ENCODE assay signal across 8 cellular contexts in the genomic region with DNA sequence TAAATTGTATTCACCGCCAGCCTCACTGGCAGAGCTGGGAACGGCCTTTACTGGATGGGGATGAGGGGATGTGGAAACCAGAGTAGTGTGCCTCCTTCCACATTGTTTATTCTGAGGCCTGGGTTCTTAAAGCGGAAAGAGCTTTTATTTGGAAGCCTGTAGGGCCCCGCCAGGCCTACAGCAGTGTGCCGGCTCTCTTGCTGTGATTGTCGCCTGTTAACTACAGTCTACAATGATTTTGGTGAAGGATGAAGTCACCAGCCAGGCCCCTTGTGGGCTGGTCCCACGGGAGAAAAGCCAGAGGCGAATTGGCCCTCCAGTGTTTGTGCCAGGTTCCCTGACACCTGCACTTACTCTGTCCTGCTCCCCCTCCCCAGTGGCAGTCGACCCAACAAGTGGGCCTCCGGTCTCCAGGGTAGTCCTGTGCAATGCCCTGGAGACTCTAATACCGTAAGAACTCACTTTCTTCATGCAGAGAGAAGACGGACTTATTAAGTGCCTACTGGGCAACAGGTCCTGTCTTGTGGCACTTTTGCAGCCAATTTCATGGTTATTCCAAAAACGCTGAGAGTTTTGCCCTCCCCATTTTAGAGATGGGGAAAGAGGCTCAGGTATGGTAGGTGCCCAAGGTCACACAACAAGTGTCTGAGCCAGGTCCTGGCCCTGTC. TPM values are rescaled to one million over a fixed set of nuclear protein-coding genes. Genes with fewer than 3 reads are reported as not detected.
DNase-seq lines count a peak whose midpoint lies in the region; ATAC-seq, FAIRE-seq and TF ChIP-seq lines count a peak whose summit lies in the region.

No MANE protein-coding gene starts in this region.

- no peak overlapping the region for H2BK20ac ChIP-seq in IMR-90 (ENCODE audit: low read depth, low read length)

- TF ChIP-seq CTCF in A549 (IDR thresholded peaks at IDR 0.05) (no peak), IMR-90 (conservative IDR thresholded peaks at IDR 0.05; ENCODE audit: low read depth, low read length) (no peak), coronary artery (IDR thresholded peaks at IDR 0.05) (no peak), mesothelial cell of epicardium (IDR thresholded peaks at IDR 0.05; ENCODE audit: unreplicated experiment) (no peak)

- peaks cover 5% of the 10 kb centered on the region for H3K4me1 Mint-ChIP-seq in mesothelial cell of epicardium

- H2AK5ac ChIP-seq in IMR-90 (ENCODE audit: low read depth, low read length): peak overlapping the region; percentile 30

- WGBS in A549 (ENCODE audit: missing lambda C conversion rate): 64% methylated on average over 13 of the region's 13 CpGs
- 60% methylated on average over 5 of the region's 13 CpGs; no CpG with 5 or more reads in 1 of the 2 experiments for WGBS in IMR-90 (ENCODE audit: extremely low coverage in 2 of 2, insufficient read length in 1 of 2), 2 experiments

- DNase-seq in A549 (ENCODE audit: low read depth in 1 of 2, low spot score in 1 of 2): no peak
- DNase-seq in IMR-90: peak; percentile 46
- no peak for DNase-seq in coronary artery (ENCODE audit: low spot score)
- no peak for DNase-seq in mesothelial cell of epicardium (ENCODE audit: low spot score in 2 of 2, unreplicated experiment in 2 of 2)
- DNase-seq in hypothalamus (lab: John Stamatoyannopoulos, UW): no peak
- no peak for DNase-seq in HK-2 (ENCODE audit: unreplicated experiment)
- no peak for DNase-seq in SIG-M5 (lab: John Stamatoyannopoulos, UW)

- no peak for TF ChIP-seq EP300 in A549 (IDR thresholded peaks at IDR 0.05)

- CTCF ChIA-PET in A549 (lab: Yijun Ruan, JAX): interaction anchor here (1.3 to 2.9 kb wide), 3 partner anchors 11 to 170 kb away, joined by 3 to 10 read pairs (median 5); no protein-coding TSS in a partner anchor
- CTCF ChIA-PET in IMR-90 (lab: Yijun Ruan, JAX): no interaction called here

- H3K18ac ChIP-seq in IMR-90 (ENCODE audit: low read depth, low read length): peak overlapping the region; percentile 57

- H3K4me3 ChIP-seq in A549 (peak overlapping the region; percentile 83), IMR-90 (ENCODE audit: insufficient read depth, low read depth, low read length) (peak overlapping the region; percentile 80), coronary artery (peak overlapping the region; percentile 94)

- peak overlapping the region; percentile 95 for H3K14ac ChIP-seq in IMR-90 (replicated peaks; ENCODE audit: low read depth, low read length)

- in situ Hi-C loops in IMR-90 (cut with MboI; ENCODE audit: low sequenced_read_pairs): loop anchor here (10.0 kb wide), 1 partner anchor 123 kb away; no protein-coding TSS in a partner anchor

- H2AK9ac ChIP-seq in IMR-90 (replicated peaks; ENCODE audit: low read depth, low read length, poor library complexity): peak overlapping the region; percentile 94

- peak overlapping the region; percentile 31; the same call in 1 of the 3 replicates for H2BK15ac ChIP-seq in IMR-90 (ENCODE audit: low read depth, low read length)

- peak overlapping the region; percentile 70; the same call in 1 of the 2 replicates for H2BK120ac ChIP-seq in IMR-90 (ENCODE audit: low read depth, low read length)

- H3K27me3 ChIP-seq in IMR-90 (ENCODE audit: control insufficient read depth, insufficient read depth, low read length): no peaks in the 10 kb centered on the region

- peak overlapping the region; percentile 74; the same call in 1 of the 2 replicates for H3K56ac ChIP-seq in IMR-90 (ENCODE audit: extremely low read depth, insufficient read depth, low read length)

- peak overlapping the region; percentile 77 for H3K23ac ChIP-seq in IMR-90 (ENCODE audit: low read depth, low read length)

- H3K4me1 ChIP-seq in A549 (peaks cover 23% of the 10 kb centered on the region), IMR-90 (ENCODE audit: control insufficient read depth, insufficient read depth, low read length) (peaks cover 34% of the 10 kb centered on the region)

- POLR2A ChIA-PET in A549 (lab: Yijun Ruan, JAX): interaction anchor here (1.5 to 2.8 kb wide), 3 partner anchors 9 to 122 kb away, joined by 3 to 16 read pairs (median 6); no protein-coding TSS in a partner anchor
- POLR2A ChIA-PET in IMR-90 (lab: Charles Lee; ENCODE audit: unreplicated experiment): interaction anchor here (0.6 to 1.6 kb wide), 4 partner anchors 24 to 270 kb away, joined by 3 to 5 read pairs (median 4); a partner anchor contains a TSS

- no peaks in the 10 kb centered on the region for H3K9me3 Mint-ChIP-seq in mesothelial cell of epicardium

- peaks cover 4% of the 10 kb centered on the region for H3K36me3 ChIP-seq in IMR-90 (ENCODE audit: control insufficient read depth, insufficient read depth, low read length)

- no peaks in the 10 kb centered on the region for H3K9me3 ChIP-seq in A549
- no peaks in the 10 kb centered on the region for H3K9me3 ChIP-seq in IMR-90 (ENCODE audit: control insufficient read depth, insufficient read depth, low read length)

- H4K91ac ChIP-seq in IMR-90 (ENCODE audit: insufficient read depth, low read depth, low read length): peak overlapping the region; percentile 20

- TF ChIP-seq RAD21 in A549 (conservative IDR thresholded peaks at IDR 0.05 in 1 of 2, IDR thresholded peaks at IDR 0.05 in 1 of 2) (no peak), IMR-90 (IDR thresholded peaks at IDR 0.05; ENCODE audit: low read length) (no peak)

- H3K36me3 Mint-ChIP-seq in mesothelial cell of epicardium: no peaks in the 10 kb centered on the region

- TF ChIP-seq POLR2A in A549 (IDR thresholded peaks at IDR 0.05; ENCODE audit: low read length) (no peak), IMR-90 (IDR thresholded peaks at IDR 0.05; ENCODE audit: low read depth, low read length) (peak; percentile 83)

- peak overlapping the region; percentile 78 for H2AFZ ChIP-seq in IMR-90 (replicated peaks; ENCODE audit: low read length, poor library complexity)

- H3K9ac ChIP-seq in IMR-90 (ENCODE audit: low read depth, low read length): peak overlapping the region; percentile 91

- H4K20me1 ChIP-seq in IMR-90 (ENCODE audit: insufficient read depth, low read length): peaks cover 17% of the 10 kb centered on the region; the same call in 1 of the 2 replicates

- peaks cover 32% of the 10 kb centered on the region for H3K9me1 ChIP-seq in IMR-90 (ENCODE audit: insufficient read depth, low read length)

- peaks cover 8 to 59% of the 10 kb centered on the region in 2 experiments; a peak in 3 of 4 replicates for H3K79me1 ChIP-seq in IMR-90 (ENCODE audit: low read depth in 1 of 2, low read length in 2 of 2)

- intact Hi-C loops in IMR-90 (cut with micrococcal nuclease): loop anchor here (1.0 to 5.0 kb wide), 3 partner anchors 25 to 171 kb away; no protein-coding TSS in a partner anchor

- peak overlapping the region; percentile 80 for H3K4ac ChIP-seq in IMR-90 (ENCODE audit: low read depth, low read length)

- H4K8ac ChIP-seq in IMR-90 (ENCODE audit: low read depth in 2 of 2, low read length in 2 of 2): peak overlapping the region; percentile 2 to 62

- no peak for FAIRE-seq in A549 (lab: Jason Lieb, UNC)

- ATAC-seq in A549 (no peak), IMR-90 (ENCODE audit: low read depth) (no peak), HG02588 (IDR thresholded peaks at IDR 0.05; ENCODE audit: unreplicated experiment) (no peak)

- H3K4me2 ChIP-seq in A549 (peak overlapping the region; percentile 95), IMR-90 (ENCODE audit: low read depth, low read length) (peak overlapping the region; percentile 91)

- H3K27ac ChIP-seq in A549 (peak overlapping the region; percentile 79 to 92), IMR-90 (ENCODE audit: insufficient read depth, low read length) (peak overlapping the region; percentile 71), coronary artery (peak overlapping the region; percentile 96 to 99)

- H3K27ac Mint-ChIP-seq in mesothelial cell of epicardium: no peak overlapping the region

- dilution Hi-C loops in IMR-90 (cut with HindIII; ENCODE audit: low sequenced_read_pairs, unreplicated experiment): no loop called here

- peaks cover 65% of the 10 kb centered on the region for H3K27me3 Mint-ChIP-seq in mesothelial cell of epicardium (ENCODE audit: low read depth)

- no TSS peak for BruUV-seq in IMR-90 (replicated peaks; lab: Mats Ljungman, UMichigan)

- peak overlapping the region; percentile 52 for H3K4me3 Mint-ChIP-seq in mesothelial cell of epicardium

- peak overlapping the region; percentile 78 for H2BK5ac ChIP-seq in IMR-90 (ENCODE audit: low read depth, low read length, poor library complexity, severe bottlenecking)

- H4K5ac ChIP-seq in IMR-90 (ENCODE audit: low read depth, low read length): peak overlapping the region; percentile 67

TF ChIP-seq in A549, 52 proteins besides CTCF, POLR2A, EP300 and RAD21:
- TF ChIP-seq HOXA7 (CRISPR knock-in tag; IDR thresholded peaks at IDR 0.05) (no peak), TFCP2L1 (CRISPR knock-in tag; IDR thresholded peaks at IDR 0.05) (no peak), HOXB13 (CRISPR knock-in tag; IDR thresholded peaks at IDR 0.05; ENCODE audit: low read depth) (no peak), CBX2 (IDR thresholded peaks at IDR 0.05; ENCODE audit: borderline replicate concordance, low read depth) (no peak), PHF8 (IDR thresholded peaks at IDR 0.05; ENCODE audit: borderline replicate concordance, low read depth) (no peak)

TF ChIP-seq in IMR-90, 13 proteins besides CTCF, POLR2A, EP300 and RAD21:
- TF ChIP-seq BHLHE40 (IDR thresholded peaks at IDR 0.05; ENCODE audit: low read depth, low read length): no peak
- no peak for TF ChIP-seq SMC3 (IDR thresholded peaks at IDR 0.05; ENCODE audit: low read depth, low read length)
- peak; percentile 97; the same call in 1 of the 2 replicates for TF ChIP-seq CHD1 (IDR thresholded peaks at IDR 0.05; ENCODE audit: low read depth, low read length)
- no peak for TF ChIP-seq MAZ (IDR thresholded peaks at IDR 0.05; ENCODE audit: borderline replicate concordance, low read depth, low read length)
- TF ChIP-seq, protein P1, sequence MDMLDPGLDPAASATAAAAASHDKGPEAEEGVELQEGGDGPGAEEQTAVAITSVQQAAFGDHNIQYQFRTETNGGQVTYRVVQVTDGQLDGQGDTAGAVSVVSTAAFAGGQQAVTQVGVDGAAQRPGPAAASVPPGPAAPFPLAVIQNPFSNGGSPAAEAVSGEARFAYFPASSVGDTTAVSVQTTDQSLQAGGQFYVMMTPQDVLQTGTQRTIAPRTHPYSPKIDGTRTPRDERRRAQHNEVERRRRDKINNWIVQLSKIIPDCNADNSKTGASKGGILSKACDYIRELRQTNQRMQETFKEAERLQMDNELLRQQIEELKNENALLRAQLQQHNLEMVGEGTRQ (IDR thresholded peaks at IDR 0.05; ENCODE audit: low read depth, low read length): no peak
TF ChIP-seq in IMR-90: peak in this region for 1.

RNA-seq across cellular contexts. Expression of a gene that starts 1.2 kb away (rescaled TPM):
- polyA plus RNA-seq in A549 (2011; rRNA removed) (42.1 and 52.4 TPM in 2 replicates), A549 (2017; fragmentation: RNase III; extraction: RNeasy Plus Mini Kit Qiagen cat#74134 plus additional on column Dnase treatment) (39.8 to 43.6 TPM (median 43.5 TPM) in 3 replicates), IMR-90 (2012; rRNA removed) (141 and 170 TPM in 2 replicates)
- 19.3 and 22.9 TPM in 2 replicates for polyA plus RNA-seq in A549 (2012; cell fraction: cytosol; rRNA removed)
- polyA plus RNA-seq in A549 (2012; cell fraction: nucleus; rRNA removed): 25.5 and 31.9 TPM in 2 replicates
- 104 and 112 TPM in 2 replicates for polyA minus RNA-seq in A549 (2011; rRNA and poly(A)+ RNA removed)
- total RNA-seq in IMR-90 (2012; rRNA removed) (285 and 336 TPM in 2 replicates), mesothelial cell of epicardium (8.9 to 15.4 TPM (median 15.0 TPM) in 3 replicates)
- polyA plus RNA-seq in IMR-90 (2012; cell fraction: cytosol; rRNA removed): 63.9 and 84.9 TPM in 2 replicates
- polyA plus RNA-seq in IMR-90 (2012; cell fraction: nucleus; rRNA removed; ENCODE audit: low replicate concordance): 109 and 162 TPM in 2 replicates

Comparison
In these comparisons a context has a peak if more than half of its experiments do, and no peak if none do; other contexts are left out.
1. RNA of a gene that starts 1.2 kb away (total RNA-seq): 285 to 336 TPM in IMR-90; 8.9 to 15.4 TPM in mesothelial cell of epicardium; every median in the first group is over 10 times any median in the second.
2. Peak in every context shown above with its lines, with median percentiles within 50 percentile points of each other: H3K27ac ChIP-seq and H3K4me3 ChIP-seq.